ENCODE assay signal across 11 cellular contexts in the genomic region with DNA sequence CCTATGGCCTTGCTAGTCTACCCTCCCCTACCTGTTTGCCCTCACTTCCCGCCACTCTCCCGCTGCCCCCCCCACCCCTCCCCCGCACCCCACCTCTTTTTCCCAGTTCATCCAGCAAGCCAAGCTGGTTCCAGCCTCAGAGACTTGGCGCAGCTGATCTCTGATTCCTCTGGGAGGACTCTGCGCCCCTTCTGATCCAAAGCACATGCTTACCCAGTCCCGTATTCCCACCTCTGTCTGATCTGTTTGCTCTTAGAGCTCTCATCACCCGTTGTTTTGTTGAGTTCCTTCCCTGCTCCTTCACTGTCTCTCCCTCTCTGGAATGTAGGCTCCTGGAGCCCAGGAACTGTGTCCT. TPM values are rescaled to one million over a fixed set of nuclear protein-coding genes. Genes with fewer than 3 reads are reported as not detected.
A peak's percentile ranks its signal among the peaks of the same experiment; 100 is the strongest.
DNase-seq lines count a peak whose midpoint lies in the region; ATAC-seq, FAIRE-seq and TF ChIP-seq lines count a peak whose summit lies in the region.
"Had no signal": no experiment of that assay in that cellular context is flagged by ENCODE, and none has a peak within 500 bp of the region (broad histone marks: within the 10 kb centered on the region; RNA-seq: fewer than 3 reads in every experiment).

No MANE protein-coding gene starts in this region.

- H3K27me3 ChIP-seq in heart right ventricle = no peaks in the 10 kb centered on the region
- H3K27me3 ChIP-seq: foreskin keratinocyte had no signal

- H3K4me1 ChIP-seq in kidney (ENCODE audit: control insufficient read depth in 1 of 2, insufficient read depth in 1 of 2, low read depth in 1 of 2, low read length in 2 of 2) = peaks cover 16 to 24% of the 10 kb centered on the region in 2 donors
- H3K4me1 ChIP-seq in heart right ventricle = peaks cover 28 to 46% (median 37%) of the 10 kb centered on the region in 9 donors

- H3K36me3 ChIP-seq in kidney (ENCODE audit: control insufficient read depth in 1 of 2, insufficient read depth in 2 of 2, low read length in 2 of 2) = no peaks in the 10 kb centered on the region
- peaks cover 0 to 2% (median 0%) of the 10 kb centered on the region in 9 donors for H3K36me3 ChIP-seq in heart right ventricle

- peaks cover 13% of the 10 kb centered on the region for H3K36me3 Mint-ChIP-seq in activated naive CD4-positive, alpha-beta T cell treated with anti-CD3 and anti-CD28 coated beads for 36 hours (ENCODE audit: low read depth)
- peaks cover 29% of the 10 kb centered on the region for H3K36me3 Mint-ChIP-seq in activated T-helper 17 cell treated with anti-CD3 and anti-CD28 coated beads, Interleukin-2, amount 50 U/mL, for 72 hours (ENCODE audit: low read depth)
- H3K36me3 Mint-ChIP-seq in type B pancreatic cell = peaks cover 9% of the 10 kb centered on the region

- no peak overlapping the region for H3K27ac ChIP-seq in kidney (ENCODE audit: low read depth in 2 of 2, low read length in 2 of 2)
- peak overlapping the region in 2 of 10 donors; percentile 78 to 90 for H3K27ac ChIP-seq in heart right ventricle

- H3K4me3 Mint-ChIP-seq in activated naive CD4-positive, alpha-beta T cell treated with anti-CD3 and anti-CD28 coated beads for 36 hours = peak overlapping the region; percentile 80
- peak overlapping the region; percentile 84 for H3K4me3 Mint-ChIP-seq in activated T-helper 17 cell treated with anti-CD3 and anti-CD28 coated beads, Interleukin-2, amount 50 U/mL, for 72 hours
- peak overlapping the region; percentile 87 for H3K4me3 Mint-ChIP-seq in type B pancreatic cell

- 36 to 40% methylated on average over 7 of the region's 7 CpGs for WGBS in heart right ventricle, 2 donors

- no peak for DNase-seq in activated naive CD4-positive, alpha-beta T cell treated with anti-CD3 and anti-CD28 coated beads for 36 hours
- no peak for DNase-seq in activated naive CD4-positive, alpha-beta T cell treated with Interleukin-2 at 50 U/mL for 16 hours
- DNase-seq in kidney (peak; percentile 59), type B pancreatic cell (ENCODE audit: extremely low spot score, unreplicated experiment) (no peak), HEK293T (ENCODE audit: extremely low spot score) (no peak), heart right ventricle (no peak)
- DNase-seq: T1000 had no signal

- POLR2A ChIA-PET in HEK293T (lab: Yijun Ruan, JAX) = interaction anchor here (1.0 kb wide), 1 partner anchor 118 kb away, joined by 3 read pairs; no protein-coding TSS in a partner anchor

- no peak for FAIRE-seq in kidney (lab: Jason Lieb, UNC)
- FAIRE-seq: HTR-8/SVneo had no signal

- CTCF ChIA-PET in activated naive CD4-positive, alpha-beta T cell treated with anti-CD3 and anti-CD28 coated beads for 36 hours (lab: Charles Lee) = interaction anchor here (0.6 kb wide), 1 partner anchor 504 kb away, joined by 3 read pairs; no protein-coding TSS in a partner anchor
- CTCF ChIA-PET in HEK293T (lab: Yijun Ruan, JAX) = no interaction called here

- no peak overlapping the region for H3K9ac ChIP-seq in kidney (ENCODE audit: low read length in 2 of 2)

- H3K9me3 ChIP-seq in kidney (ENCODE audit: control insufficient read depth in 1 of 2, low read length in 2 of 2) (no peaks in the 10 kb centered on the region), heart right ventricle (no peaks in the 10 kb centered on the region)

- no peak for ATAC-seq in activated T-helper 17 cell treated with anti-CD3 and anti-CD28 coated beads, Interleukin-2, amount 50 U/mL, for 72 hours (replicated peaks)
- ATAC-seq in HG02798 (IDR thresholded peaks at IDR 0.05; ENCODE audit: poor library complexity, unreplicated experiment) = no peak
- ATAC-seq in heart right ventricle = no peak

- TF ChIP-seq CTCF in kidney (IDR thresholded peaks at IDR 0.05; ENCODE audit: borderline replicate concordance, extremely low read depth, insufficient read depth) (no peak), type B pancreatic cell (conservative IDR thresholded peaks at IDR 0.05) (no peak), heart right ventricle (IDR thresholded peaks at IDR 0.05) (no peak)

- H3K27me3 Mint-ChIP-seq in activated naive CD4-positive, alpha-beta T cell treated with anti-CD3 and anti-CD28 coated beads for 36 hours (ENCODE audit: low read depth) = no peaks in the 10 kb centered on the region
- no peaks in the 10 kb centered on the region for H3K27me3 Mint-ChIP-seq in activated T-helper 17 cell treated with anti-CD3 and anti-CD28 coated beads, Interleukin-2, amount 50 U/mL, for 72 hours
- no peaks in the 10 kb centered on the region for H3K27me3 Mint-ChIP-seq in type B pancreatic cell

- peaks cover 31% of the 10 kb centered on the region for H3K4me1 Mint-ChIP-seq in activated naive CD4-positive, alpha-beta T cell treated with anti-CD3 and anti-CD28 coated beads for 36 hours (ENCODE audit: low read depth)
- peaks cover 29% of the 10 kb centered on the region for H3K4me1 Mint-ChIP-seq in activated T-helper 17 cell treated with anti-CD3 and anti-CD28 coated beads, Interleukin-2, amount 50 U/mL, for 72 hours
- peaks cover 36% of the 10 kb centered on the region for H3K4me1 Mint-ChIP-seq in type B pancreatic cell (ENCODE audit: unreplicated experiment)

- H3K9me3 Mint-ChIP-seq in activated naive CD4-positive, alpha-beta T cell treated with anti-CD3 and anti-CD28 coated beads for 36 hours = no peaks in the 10 kb centered on the region
- H3K9me3 Mint-ChIP-seq in activated T-helper 17 cell treated with anti-CD3 and anti-CD28 coated beads, Interleukin-2, amount 50 U/mL, for 72 hours = no peaks in the 10 kb centered on the region
- no peaks in the 10 kb centered on the region for H3K9me3 Mint-ChIP-seq in type B pancreatic cell

- H3K4me3 ChIP-seq in kidney (ENCODE audit: low read length in 2 of 2) (no peak overlapping the region), heart right ventricle (no peak overlapping the region)

- peak overlapping the region; percentile 53 for H3K27ac Mint-ChIP-seq in activated naive CD4-positive, alpha-beta T cell treated with anti-CD3 and anti-CD28 coated beads for 36 hours
- peak overlapping the region; percentile 87 for H3K27ac Mint-ChIP-seq in activated T-helper 17 cell treated with anti-CD3 and anti-CD28 coated beads, Interleukin-2, amount 50 U/mL, for 72 hours
- peak overlapping the region; percentile 94 for H3K27ac Mint-ChIP-seq in type B pancreatic cell

- intact Hi-C loops in activated naive CD4-positive, alpha-beta T cell treated with anti-CD3 and anti-CD28 coated beads for 36 hours (cut with micrococcal nuclease) = loop anchor here (5.0 to 10.0 kb wide), 2 partner anchors 1120 to 1332 kb away; partner anchors contain the start of gene MCM2
- intact Hi-C loops in kidney (cut with DNase I) = no loop called here
- intact Hi-C loops in heart right ventricle (cut with DNase I) = loop anchor here in 4 of 10 donors (10.0 kb wide), 3 partner anchors 212 to 232 kb away; no protein-coding TSS in a partner anchor

TF ChIP-seq in HEK293T, 16 proteins besides CTCF, POLR2A, EP300 and RAD21:
- no peak for TF ChIP-seq ZNF384 (IDR thresholded peaks at IDR 0.05)
- no peak for TF ChIP-seq TARDBP (IDR thresholded peaks at IDR 0.05)
- no peak for TF ChIP-seq ARNT (IDR thresholded peaks at IDR 0.05)
- TF ChIP-seq SUZ12 (IDR thresholded peaks at IDR 0.05) = no peak
- no peak for TF ChIP-seq FOXM1 (IDR thresholded peaks at IDR 0.05; ENCODE audit: borderline replicate concordance)
- no peak for TF ChIP-seq FOXA1 (IDR thresholded peaks at IDR 0.05)
- TF ChIP-seq HDGF (IDR thresholded peaks at IDR 0.05; ENCODE audit: borderline replicate concordance) = no peak
- no peak for TF ChIP-seq L3MBTL2 (conservative IDR thresholded peaks at IDR 0.05)
- TF ChIP-seq ELF4 (IDR thresholded peaks at IDR 0.05) = no peak
- TF ChIP-seq FOXK2 (IDR thresholded peaks at IDR 0.05) = no peak
- no peak for TF ChIP-seq CTBP1 (IDR thresholded peaks at IDR 0.05; ENCODE audit: borderline replicate concordance)
- no peak for TF ChIP-seq PKNOX1 (IDR thresholded peaks at IDR 0.05)
- no peak for TF ChIP-seq LEF1 (IDR thresholded peaks at IDR 0.05; ENCODE audit: borderline replicate concordance)
TF ChIP-seq in HEK293T: peak in this region for 0.

RNA-seq across cellular contexts. Expression of gene ZXDC, which starts 1.3 kb away (rescaled TPM):
- total RNA-seq in activated naive CD4-positive, alpha-beta T cell treated with anti-CD3 and anti-CD28 coated beads for 36 hours = 10 to 100 TPM; 23.9 TPM
- total RNA-seq in activated T-helper 17 cell treated with anti-CD3 and anti-CD28 coated beads, Interleukin-2, amount 50 U/mL, for 72 hours = 10 to 100 TPM; 26.5 to 27.0 TPM
- total RNA-seq in kidney (44.8 TPM), type B pancreatic cell (ENCODE audit: low replicate concordance) (29.0 and 30.0 TPM in 2 replicates), heart right ventricle (10 to 100 TPM; 15.2 to 25.4 (median 19.7) TPM)
- polyA plus RNA-seq in kidney (ENCODE audit: insufficient read depth, low read depth, low replicate concordance) (11.4 TPM), heart right ventricle (10 to 100 TPM in 1 of 2 donors, 1 to 10 TPM in 1; 6.6 to 14.3 TPM)

RNA-seq across cellular contexts. Expression of gene UROC1, which starts 40.6 kb away (rescaled TPM):
- not detected for total RNA-seq in activated naive CD4-positive, alpha-beta T cell treated with anti-CD3 and anti-CD28 coated beads for 36 hours
- not detected for total RNA-seq in activated T-helper 17 cell treated with anti-CD3 and anti-CD28 coated beads, Interleukin-2, amount 50 U/mL, for 72 hours
- total RNA-seq in kidney = not detected
- not detected for polyA plus RNA-seq in kidney (ENCODE audit: insufficient read depth, low read depth, low replicate concordance)
- not detected in 2 replicates for total RNA-seq in type B pancreatic cell (ENCODE audit: low replicate concordance)
- not detected for total RNA-seq in heart right ventricle
- polyA plus RNA-seq in heart right ventricle = under 1 TPM in 1 of 2 donors, not detected in 1; 0.01 TPM
- total RNA-seq: foreskin keratinocyte had no signal
- polyA plus RNA-seq: foreskin keratinocyte had no signal

RNA-seq across cellular contexts. Expression of gene CHST13, which starts 47.0 kb away (rescaled TPM):
- total RNA-seq in activated naive CD4-positive, alpha-beta T cell treated with anti-CD3 and anti-CD28 coated beads for 36 hours = not detected
- not detected for total RNA-seq in activated T-helper 17 cell treated with anti-CD3 and anti-CD28 coated beads, Interleukin-2, amount 50 U/mL, for 72 hours
- total RNA-seq in kidney = 3.3 TPM
- polyA plus RNA-seq in kidney (ENCODE audit: insufficient read depth, low read depth, low replicate concordance) = 7.0 TPM
- 0.31 and 0.67 TPM in 2 replicates for total RNA-seq in type B pancreatic cell (ENCODE audit: low replicate concordance)
- total RNA-seq in heart right ventricle = 1 to 10 TPM in 1 of 10 donors, under 1 TPM in 9; 0.15 to 1.2 (median 0.53) TPM
- under 1 TPM; 0.12 to 0.15 TPM for polyA plus RNA-seq in heart right ventricle
